Comparison of ENCODE assay signal across 8 cellular contexts in genomic region chr1:110150330-110151174, GRCh38. TPM values are rescaled to one million over a fixed set of nuclear protein-coding genes. Genes with fewer than 3 reads are reported as not detected.
DNase-seq lines count a peak whose midpoint lies in the region; ATAC-seq and TF ChIP-seq lines count a peak whose summit lies in the region.

TSS of gene SLC6A17 (plus strand) at chr1:110150494. CDS start at chr1:110166930, 16,436 bp downstream.

- TF ChIP-seq POLR2A in vagina (IDR thresholded peaks at IDR 0.05), result no peak

- no peaks in the 10 kb centered on the region for H3K9me3 ChIP-seq in vagina

- H3K36me3 Mint-ChIP-seq in chondrocyte (ENCODE audit: low read depth), result no peaks in the 10 kb centered on the region

- no peaks in the 10 kb centered on the region for H3K9me3 Mint-ChIP-seq in chondrocyte (ENCODE audit: low read depth)

- H3K27ac Mint-ChIP-seq in chondrocyte (ENCODE audit: unreplicated experiment), result no peak within 1 kb of the TSS

- peaks cover 11% of the 10 kb centered on the region for H3K4me1 ChIP-seq in vagina

- no peaks in the 10 kb centered on the region for H3K4me1 Mint-ChIP-seq in chondrocyte (ENCODE audit: low read depth)

- peak within 1 kb of the TSS; percentile 56 for H3K4me3 Mint-ChIP-seq in chondrocyte (ENCODE audit: unreplicated experiment)

- ATAC-seq in GM21447 (IDR thresholded peaks at IDR 0.05; ENCODE audit: unreplicated experiment), result no peak
- ATAC-seq in GM19467 (IDR thresholded peaks at IDR 0.05; ENCODE audit: unreplicated experiment), result no peak

- peaks cover 40% of the 10 kb centered on the region for H3K27me3 Mint-ChIP-seq in chondrocyte (ENCODE audit: low read depth)

- TF ChIP-seq CTCF in chondrocyte (IDR thresholded peaks at IDR 0.05), result peak; percentile 39
- TF ChIP-seq CTCF in vagina (IDR thresholded peaks at IDR 0.05), result no peak

- H3K4me3 ChIP-seq in vagina, result peak within 1 kb of the TSS; percentile 1 to 16

- no peak within 1 kb of the TSS for H3K27ac ChIP-seq in vagina

- peaks cover 3% of the 10 kb centered on the region for H3K27me3 ChIP-seq in vagina

- peak; percentile 41 for DNase-seq in NCI-H1092 treated with DMSO at 0.1 percent for 48 hours (lab: John Stamatoyannopoulos, UW)
- DNase-seq in NCI-H1092 (lab: John Stamatoyannopoulos, UW), result no peak
- peak; percentile 37 for DNase-seq in NCI-H526 treated with DMSO at 0.1 percent for 48 hours (lab: John Stamatoyannopoulos, UW)
- DNase-seq in chondrocyte (ENCODE audit: low spot score), result no peak
- DNase-seq in middle frontal gyrus (ENCODE audit: extremely low spot score, low spot score), result peak; percentile 47
- no peak for DNase-seq in vagina (ENCODE audit: extremely low spot score in 2 of 2)

- intact Hi-C loops in vagina (cut with DNase I), result loop anchor here (5.0 kb wide), 1 partner anchor 1282 kb away; no protein-coding TSS in a partner anchor

- no peaks in the 10 kb centered on the region for H3K36me3 ChIP-seq in vagina

RNA-seq across cellular contexts. Expression of gene SLC6A17, which starts in this region (rescaled TPM):
- total RNA-seq in chondrocyte (1.6 to 6.1 TPM (median 2.1 TPM) in 3 replicates), vagina (1.7 TPM)

Comparison
In these comparisons a context has a peak if more than half of its experiments do, and no peak if none do; other contexts are left out.
1. DNase-seq: peak in NCI-H1092 treated with DMSO at 0.1 percent for 48 hours (single experiment), NCI-H526 treated with DMSO at 0.1 percent for 48 hours (single experiment) and middle frontal gyrus (single experiment); none in NCI-H1092 (single experiment), chondrocyte (single experiment) and vagina (0 of 2).